Comparison of ENCODE assay signal across 9 cellular contexts in genomic region chr6:45445364-45445748, GRCh38.
DNase-seq lines count a peak whose midpoint lies in the region; ATAC-seq and TF ChIP-seq lines count a peak whose summit lies in the region.
"Had no signal": no experiment of that assay in that cellular context is flagged by ENCODE, and none has a peak within 500 bp of the region (broad histone marks: within the 10 kb centered on the region; RNA-seq: fewer than 3 reads in every experiment).

No MANE protein-coding gene starts in this region.

- TF ChIP-seq POLR2A in adrenal gland (IDR thresholded peaks at IDR 0.05) (no peak), upper lobe of left lung (IDR thresholded peaks at IDR 0.05) (no peak)

- H3K4me3 ChIP-seq in adrenal gland (no peak overlapping the region), liver (ENCODE audit: low read depth in 1 of 3, low read length in 3 of 3) (no peak overlapping the region), upper lobe of left lung (no peak overlapping the region)
- H3K4me3 ChIP-seq: mucosa of descending colon had no signal

- H3K4me1 Mint-ChIP-seq in activated T-cell treated with anti-CD3 and anti-CD28 coated beads, Interleukin-2, amount 50 U/mL, for 4 hours (ENCODE audit: low read depth), result peaks cover 71% of the 10 kb centered on the region
- peaks cover 0 to 4% of the 10 kb centered on the region in 2 donors for H3K4me1 Mint-ChIP-seq in stimulated activated naive B cell treated with anti-CD40 and anti-IgM and Interleukin-4, amounts not matched to agents 10 μg/mL and 1 μg/mL and 100 μg/mL, for 72 hours

- TF ChIP-seq EP300 in upper lobe of left lung (IDR thresholded peaks at IDR 0.05), result no peak

- WGBS in adrenal gland, 4 donors, result 3 to 12% (median 8%) methylated on average over 2 of the region's 2 CpGs
- WGBS in liver, result 43% methylated on average over 2 of the region's 2 CpGs
- WGBS in upper lobe of left lung, 2 donors, result 3 to 9% methylated on average over 2 of the region's 2 CpGs

- no peaks in the 10 kb centered on the region for H3K9me3 ChIP-seq in adrenal gland (replicated peaks in 1 of 3)
- H3K9me3 ChIP-seq in liver (ENCODE audit: control insufficient read depth in 4 of 4, low read length in 3 of 4), result no peaks in the 10 kb centered on the region
- H3K9me3 ChIP-seq in upper lobe of left lung, result no peaks in the 10 kb centered on the region
- H3K9me3 ChIP-seq: mucosa of descending colon had no signal

- no peak for TF ChIP-seq RAD21 in liver (IDR thresholded peaks at IDR 0.05)

- H3K9me3 Mint-ChIP-seq in activated T-cell treated with anti-CD3 and anti-CD28 coated beads, Interleukin-2, amount 50 U/mL, for 4 hours, result no peaks in the 10 kb centered on the region
- H3K9me3 Mint-ChIP-seq in stimulated activated naive B cell treated with anti-CD40 and anti-IgM and Interleukin-4, amounts not matched to agents 10 μg/mL and 1 μg/mL and 100 μg/mL, for 72 hours, result no peaks in the 10 kb centered on the region

- H3K27me3 ChIP-seq in adrenal gland (no peaks in the 10 kb centered on the region), liver (ENCODE audit: control insufficient read depth in 4 of 4, insufficient read depth in 4 of 4, low read length in 3 of 4) (no peaks in the 10 kb centered on the region), upper lobe of left lung (no peaks in the 10 kb centered on the region)

- H3K4me3 Mint-ChIP-seq in activated T-cell treated with anti-CD3 and anti-CD28 coated beads, Interleukin-2, amount 50 U/mL, for 4 hours, result peak overlapping the region; percentile 6
- no peak overlapping the region for H3K4me3 Mint-ChIP-seq in stimulated activated naive B cell treated with anti-CD40 and anti-IgM and Interleukin-4, amounts not matched to agents 10 μg/mL and 1 μg/mL and 100 μg/mL, for 72 hours

- no peak overlapping the region for H3K27ac Mint-ChIP-seq in stimulated activated naive B cell treated with anti-CD40 and anti-IgM and Interleukin-4, amounts not matched to agents 10 μg/mL and 1 μg/mL and 100 μg/mL, for 72 hours

- H3K36me3 Mint-ChIP-seq in activated T-cell treated with anti-CD3 and anti-CD28 coated beads, Interleukin-2, amount 50 U/mL, for 4 hours (ENCODE audit: insufficient read depth), result peaks cover 48% of the 10 kb centered on the region
- H3K36me3 Mint-ChIP-seq in stimulated activated naive B cell treated with anti-CD40 and anti-IgM and Interleukin-4, amounts not matched to agents 10 μg/mL and 1 μg/mL and 100 μg/mL, for 72 hours, result no peaks in the 10 kb centered on the region

- peak overlapping the region in 1 of 2 donors; percentile 16 for H3K9ac ChIP-seq in liver (ENCODE audit: low read depth in 1 of 2, low read length in 2 of 2)

- H3K36me3 ChIP-seq in adrenal gland (replicated peaks in 1 of 2) (no peaks in the 10 kb centered on the region), liver (ENCODE audit: control insufficient read depth in 4 of 4, insufficient read depth in 3 of 4, low read depth in 1 of 4, low read length in 3 of 4) (no peaks in the 10 kb centered on the region), upper lobe of left lung (no peaks in the 10 kb centered on the region)

- H3K4me1 ChIP-seq in adrenal gland (replicated peaks in 1 of 2) (peaks cover 4 to 29% of the 10 kb centered on the region in 2 donors), liver (ENCODE audit: control insufficient read depth in 4 of 4, insufficient read depth in 4 of 4, low read length in 3 of 4) (peaks cover 2 to 9% (median 6%) of the 10 kb centered on the region in 4 donors), upper lobe of left lung (peaks cover 29 to 35% (median 32%) of the 10 kb centered on the region in 4 donors)

- ATAC-seq in activated T-cell treated with anti-CD3 and anti-CD28 coated beads, Interleukin-2, amount 50 U/mL, for 4 hours, result no peak
- ATAC-seq in upper lobe of left lung (ENCODE audit: low FRiP score in 2 of 2) (peak in 1 of 2 donors; percentile 26), GM19463 (IDR thresholded peaks at IDR 0.05; ENCODE audit: unreplicated experiment) (no peak)
- ATAC-seq in stimulated activated naive B cell treated with anti-CD40 and anti-IgM and Interleukin-4, amounts not matched to agents 10 μg/mL and 1 μg/mL and 100 μg/mL, for 72 hours (replicated peaks), result no peak

- no peaks in the 10 kb centered on the region for H3K27me3 Mint-ChIP-seq in activated T-cell treated with anti-CD3 and anti-CD28 coated beads, Interleukin-2, amount 50 U/mL, for 4 hours (ENCODE audit: low read depth)
- H3K27me3 Mint-ChIP-seq in stimulated activated naive B cell treated with anti-CD40 and anti-IgM and Interleukin-4, amounts not matched to agents 10 μg/mL and 1 μg/mL and 100 μg/mL, for 72 hours, result peaks cover 9% of the 10 kb centered on the region in 2 donors

- TF ChIP-seq CTCF in adrenal gland (IDR thresholded peaks at IDR 0.05), result no peak
- TF ChIP-seq CTCF in liver (IDR thresholded peaks at IDR 0.05; ENCODE audit: low read depth, low read length, missing input control), result no peak
- no peak for TF ChIP-seq CTCF in upper lobe of left lung (IDR thresholded peaks at IDR 0.05)

- H3K27ac ChIP-seq in adrenal gland (peak overlapping the region in 3 of 5 donors; percentile 44 to 67 (median 56)), liver (ENCODE audit: low read depth in 1 of 2, low read length in 2 of 2) (peak overlapping the region; percentile 9 to 57), upper lobe of left lung (peak overlapping the region; percentile 50 to 83 (median 77))

- no peak for DNase-seq in activated T-cell treated with anti-CD3 and anti-CD28 coated beads, Interleukin-2, amount 50 U/mL, for 4 hours
- no peak for DNase-seq in activated T-cell treated with anti-CD3 and anti-CD28 coated beads for 4 hours
- no peak for DNase-seq in adrenal gland
- no peak for DNase-seq in upper lobe of left lung
- no peak for DNase-seq in stimulated activated CD4-positive, alpha-beta T cell treated with anti-CD3 and anti-CD28 coated beads, Interleukin-4, amount 100 ng/mL, for 1 hour
- DNase-seq in stimulated activated naive B cell treated with anti-CD40 and anti-IgM and Interleukin-4, amounts not matched to agents 10 μg/mL and 1 μg/mL and 100 μg/mL, for 72 hours, result no peak

- intact Hi-C loops in adrenal gland (cut with DNase I), result no loop called here

TF ChIP-seq in liver, 16 proteins besides CTCF, POLR2A, EP300 and RAD21 (continues in another document):
- TF ChIP-seq TAF1 (conservative IDR thresholded peaks at IDR 0.05) (no peak), HNF4A (conservative IDR thresholded peaks at IDR 0.05) (no peak), FOXA2 (IDR thresholded peaks at IDR 0.05) (no peak), YY1 (IDR thresholded peaks at IDR 0.05) (no peak), ATF3 (IDR thresholded peaks at IDR 0.05) (no peak), JUND (IDR thresholded peaks at IDR 0.05) (no peak), HNF4G (IDR thresholded peaks at IDR 0.05) (no peak), FOXA1 (IDR thresholded peaks at IDR 0.05) (no peak), REST (IDR thresholded peaks at IDR 0.05) (no peak), SP1 (IDR thresholded peaks at IDR 0.05) (no peak), EGR1 (IDR thresholded peaks at IDR 0.05; ENCODE audit: low read depth in 2 of 2) (no peak), NR2F2 (IDR thresholded peaks at IDR 0.05) (no peak), RXRA (IDR thresholded peaks at IDR 0.05) (no peak)
- TF ChIP-seq, protein P1, sequence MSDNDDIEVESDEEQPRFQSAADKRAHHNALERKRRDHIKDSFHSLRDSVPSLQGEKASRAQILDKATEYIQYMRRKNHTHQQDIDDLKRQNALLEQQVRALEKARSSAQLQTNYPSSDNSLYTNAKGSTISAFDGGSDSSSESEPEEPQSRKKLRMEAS (IDR thresholded peaks at IDR 0.05), result no peak
- TF ChIP-seq, protein P2, sequence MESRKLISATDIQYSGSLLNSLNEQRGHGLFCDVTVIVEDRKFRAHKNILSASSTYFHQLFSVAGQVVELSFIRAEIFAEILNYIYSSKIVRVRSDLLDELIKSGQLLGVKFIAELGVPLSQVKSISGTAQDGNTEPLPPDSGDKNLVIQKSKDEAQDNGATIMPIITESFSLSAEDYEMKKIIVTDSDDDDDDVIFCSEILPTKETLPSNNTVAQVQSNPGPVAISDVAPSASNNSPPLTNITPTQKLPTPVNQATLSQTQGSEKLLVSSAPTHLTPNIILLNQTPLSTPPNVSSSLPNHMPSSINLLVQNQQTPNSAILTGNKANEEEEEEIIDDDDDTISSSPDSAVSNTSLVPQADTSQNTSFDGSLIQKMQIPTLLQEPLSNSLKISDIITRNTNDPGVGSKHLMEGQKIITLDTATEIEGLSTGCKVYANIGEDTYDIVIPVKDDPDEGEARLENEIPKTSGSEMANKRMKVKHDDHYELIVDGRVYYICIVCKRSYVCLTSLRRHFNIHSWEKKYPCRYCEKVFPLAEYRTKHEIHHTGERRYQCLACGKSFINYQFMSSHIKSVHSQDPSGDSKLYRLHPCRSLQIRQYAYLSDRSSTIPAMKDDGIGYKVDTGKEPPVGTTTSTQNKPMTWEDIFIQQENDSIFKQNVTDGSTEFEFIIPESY (IDR thresholded peaks at IDR 0.05), result no peak
